In the genomic region with DNA sequence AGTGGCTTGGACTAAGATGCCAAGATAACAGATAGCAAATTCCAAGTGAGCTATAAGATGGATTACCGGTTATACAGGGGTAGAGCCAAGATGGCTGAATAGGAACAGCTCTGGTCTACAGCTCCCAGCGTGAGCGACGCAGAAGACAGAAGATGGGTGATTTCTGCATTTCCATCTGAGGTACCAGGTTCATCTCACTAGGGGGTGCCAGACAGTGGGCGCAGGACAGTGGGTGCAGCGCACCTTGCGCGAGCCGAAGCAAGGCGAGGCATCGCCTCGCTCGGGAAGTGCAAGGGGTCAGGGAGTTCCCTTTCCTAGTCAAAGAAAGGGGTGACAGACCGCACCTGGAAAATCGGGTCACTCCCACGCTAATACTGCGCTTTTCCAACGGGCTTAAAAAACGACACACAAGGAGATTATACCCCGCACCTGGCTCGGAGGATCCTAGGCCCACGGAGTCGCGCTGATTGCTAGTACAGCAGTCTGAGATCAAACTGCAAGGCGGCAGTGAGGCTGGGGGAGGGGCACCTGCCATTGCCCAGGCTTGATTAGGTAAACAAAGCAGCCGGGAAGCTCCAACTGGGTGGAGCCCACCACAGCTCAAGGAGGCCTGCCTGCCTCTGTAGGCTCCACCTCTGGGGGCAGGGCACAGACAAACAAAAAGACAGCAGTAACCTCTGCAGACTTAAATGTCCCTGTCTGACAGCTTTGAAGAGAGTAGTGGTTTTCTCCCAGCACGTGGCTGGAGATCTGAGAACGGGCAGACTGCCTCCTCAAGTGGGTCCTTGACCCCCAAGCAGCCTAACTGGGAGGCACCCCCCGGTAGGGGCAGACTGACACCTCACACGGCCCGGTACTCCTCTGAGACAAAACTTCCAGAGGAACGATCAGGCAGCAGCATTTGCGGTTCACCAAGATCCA, we compare ENCODE assay signal across 8 cellular contexts.
A peak's percentile ranks its signal among the peaks of the same experiment; 100 is the strongest.
DNase-seq lines count a peak whose midpoint lies in the region; ATAC-seq and TF ChIP-seq lines count a peak whose summit lies in the region.
"Not testable (repeated sequence)": the region's sequence is repeated elsewhere in the genome, so short reads cannot be mapped to it uniquely, and the experiment has no call there.

No MANE protein-coding gene starts in this region.

- H3K27ac Mint-ChIP-seq in T-helper 17 cell (peak overlapping the region; percentile 63), type B pancreatic cell (peak overlapping the region; percentile 61)
- H3K27ac Mint-ChIP-seq in endothelial cell (ENCODE audit: unreplicated experiment); nephron progenitor cell: not testable (repeated sequence)

- peak; percentile 53 for DNase-seq in ELF-1 (ENCODE audit: low read depth, low spot score)
- peak; percentile 29 for DNase-seq in NCI-H1105 (lab: John Stamatoyannopoulos, UW)
- DNase-seq in NCI-H345 treated with DMSO at 0.1 percent for 48 hours (lab: John Stamatoyannopoulos, UW; ENCODE audit: unreplicated experiment): peak; percentile 58
- not testable (repeated sequence) for DNase-seq in T-helper 17 cell; endothelial cell (ENCODE audit: low spot score); type B pancreatic cell (ENCODE audit: extremely low spot score, unreplicated experiment)
- DNase-seq in nephron progenitor cell: peak; percentile 45

- not testable (repeated sequence) for H3K4me1 Mint-ChIP-seq in T-helper 17 cell; type B pancreatic cell (ENCODE audit: unreplicated experiment)
- H3K4me1 Mint-ChIP-seq in endothelial cell (ENCODE audit: unreplicated experiment) (peaks cover 11% of the 10 kb centered on the region), nephron progenitor cell (peaks cover 20% of the 10 kb centered on the region)

- peak overlapping the region; percentile 63 for H3K4me3 Mint-ChIP-seq in T-helper 17 cell
- peak overlapping the region; percentile 74 for H3K4me3 Mint-ChIP-seq in endothelial cell (ENCODE audit: unreplicated experiment)
- peak overlapping the region; percentile 83 for H3K4me3 Mint-ChIP-seq in nephron progenitor cell
- peak overlapping the region; percentile 79 for H3K4me3 Mint-ChIP-seq in type B pancreatic cell

- not testable (repeated sequence) for H3K9me3 Mint-ChIP-seq in endothelial cell (ENCODE audit: unreplicated experiment); type B pancreatic cell
- H3K9me3 Mint-ChIP-seq in nephron progenitor cell: peaks cover 33% of the 10 kb centered on the region

- not testable (repeated sequence) for ATAC-seq in T-helper 17 cell

- H3K4me3 ChIP-seq in iPS-18c (ENCODE audit: insufficient read depth, low read depth, low read length): peak overlapping the region; percentile 58

- not testable (repeated sequence) for H3K9me3 ChIP-seq in T-helper 17 cell (ENCODE audit: control insufficient read depth, low read length, poor library complexity, severe bottlenecking); iPS-18c (ENCODE audit: control insufficient read depth, insufficient read depth, low read length)

- not testable (repeated sequence) for H3K27me3 Mint-ChIP-seq in T-helper 17 cell; endothelial cell (ENCODE audit: unreplicated experiment); nephron progenitor cell (ENCODE audit: low read depth, poor library complexity); type B pancreatic cell

- TF ChIP-seq CTCF in endothelial cell (IDR thresholded peaks at IDR 0.05; ENCODE audit: unreplicated experiment) (peak; percentile 21), nephron progenitor cell (IDR thresholded peaks at IDR 0.05) (peak; percentile 35), type B pancreatic cell (conservative IDR thresholded peaks at IDR 0.05) (peak; percentile 58)

- not testable (repeated sequence) for H3K36me3 Mint-ChIP-seq in T-helper 17 cell (ENCODE audit: low read depth); endothelial cell (ENCODE audit: low read depth, unreplicated experiment); type B pancreatic cell
- H3K36me3 Mint-ChIP-seq in nephron progenitor cell (ENCODE audit: low read depth): peaks cover 23% of the 10 kb centered on the region
